ENCODE assay signal across 2 cellular contexts in the genomic region with DNA sequence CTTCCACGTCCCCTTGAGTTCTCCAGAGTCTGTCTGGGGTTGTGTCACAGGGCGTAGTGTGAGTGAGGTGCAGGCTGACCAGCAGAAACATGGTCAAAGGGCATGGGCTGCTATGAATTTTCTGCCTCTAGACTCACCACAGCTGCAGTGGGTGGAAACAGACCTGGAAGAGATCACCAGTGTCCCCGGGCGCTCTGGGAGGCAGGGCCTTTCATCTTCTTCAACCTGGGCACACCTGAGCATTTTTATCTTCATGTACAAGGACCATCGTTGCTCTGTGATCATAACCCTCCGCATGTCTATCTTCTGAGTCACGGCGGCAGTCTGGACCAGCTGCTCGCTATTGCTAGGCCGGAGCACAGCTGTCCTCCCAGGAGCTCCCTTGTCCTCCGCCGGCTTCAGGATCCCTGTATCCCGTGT.
A peak's percentile ranks its signal among the peaks of the same experiment; 100 is the strongest.
TF ChIP-seq lines count a peak whose summit lies in the region.

No MANE protein-coding gene starts in this region.

TF ChIP-seq in GM23338, 12 proteins besides CTCF, POLR2A, EP300 and RAD21:
- TF ChIP-seq, protein P1, sequence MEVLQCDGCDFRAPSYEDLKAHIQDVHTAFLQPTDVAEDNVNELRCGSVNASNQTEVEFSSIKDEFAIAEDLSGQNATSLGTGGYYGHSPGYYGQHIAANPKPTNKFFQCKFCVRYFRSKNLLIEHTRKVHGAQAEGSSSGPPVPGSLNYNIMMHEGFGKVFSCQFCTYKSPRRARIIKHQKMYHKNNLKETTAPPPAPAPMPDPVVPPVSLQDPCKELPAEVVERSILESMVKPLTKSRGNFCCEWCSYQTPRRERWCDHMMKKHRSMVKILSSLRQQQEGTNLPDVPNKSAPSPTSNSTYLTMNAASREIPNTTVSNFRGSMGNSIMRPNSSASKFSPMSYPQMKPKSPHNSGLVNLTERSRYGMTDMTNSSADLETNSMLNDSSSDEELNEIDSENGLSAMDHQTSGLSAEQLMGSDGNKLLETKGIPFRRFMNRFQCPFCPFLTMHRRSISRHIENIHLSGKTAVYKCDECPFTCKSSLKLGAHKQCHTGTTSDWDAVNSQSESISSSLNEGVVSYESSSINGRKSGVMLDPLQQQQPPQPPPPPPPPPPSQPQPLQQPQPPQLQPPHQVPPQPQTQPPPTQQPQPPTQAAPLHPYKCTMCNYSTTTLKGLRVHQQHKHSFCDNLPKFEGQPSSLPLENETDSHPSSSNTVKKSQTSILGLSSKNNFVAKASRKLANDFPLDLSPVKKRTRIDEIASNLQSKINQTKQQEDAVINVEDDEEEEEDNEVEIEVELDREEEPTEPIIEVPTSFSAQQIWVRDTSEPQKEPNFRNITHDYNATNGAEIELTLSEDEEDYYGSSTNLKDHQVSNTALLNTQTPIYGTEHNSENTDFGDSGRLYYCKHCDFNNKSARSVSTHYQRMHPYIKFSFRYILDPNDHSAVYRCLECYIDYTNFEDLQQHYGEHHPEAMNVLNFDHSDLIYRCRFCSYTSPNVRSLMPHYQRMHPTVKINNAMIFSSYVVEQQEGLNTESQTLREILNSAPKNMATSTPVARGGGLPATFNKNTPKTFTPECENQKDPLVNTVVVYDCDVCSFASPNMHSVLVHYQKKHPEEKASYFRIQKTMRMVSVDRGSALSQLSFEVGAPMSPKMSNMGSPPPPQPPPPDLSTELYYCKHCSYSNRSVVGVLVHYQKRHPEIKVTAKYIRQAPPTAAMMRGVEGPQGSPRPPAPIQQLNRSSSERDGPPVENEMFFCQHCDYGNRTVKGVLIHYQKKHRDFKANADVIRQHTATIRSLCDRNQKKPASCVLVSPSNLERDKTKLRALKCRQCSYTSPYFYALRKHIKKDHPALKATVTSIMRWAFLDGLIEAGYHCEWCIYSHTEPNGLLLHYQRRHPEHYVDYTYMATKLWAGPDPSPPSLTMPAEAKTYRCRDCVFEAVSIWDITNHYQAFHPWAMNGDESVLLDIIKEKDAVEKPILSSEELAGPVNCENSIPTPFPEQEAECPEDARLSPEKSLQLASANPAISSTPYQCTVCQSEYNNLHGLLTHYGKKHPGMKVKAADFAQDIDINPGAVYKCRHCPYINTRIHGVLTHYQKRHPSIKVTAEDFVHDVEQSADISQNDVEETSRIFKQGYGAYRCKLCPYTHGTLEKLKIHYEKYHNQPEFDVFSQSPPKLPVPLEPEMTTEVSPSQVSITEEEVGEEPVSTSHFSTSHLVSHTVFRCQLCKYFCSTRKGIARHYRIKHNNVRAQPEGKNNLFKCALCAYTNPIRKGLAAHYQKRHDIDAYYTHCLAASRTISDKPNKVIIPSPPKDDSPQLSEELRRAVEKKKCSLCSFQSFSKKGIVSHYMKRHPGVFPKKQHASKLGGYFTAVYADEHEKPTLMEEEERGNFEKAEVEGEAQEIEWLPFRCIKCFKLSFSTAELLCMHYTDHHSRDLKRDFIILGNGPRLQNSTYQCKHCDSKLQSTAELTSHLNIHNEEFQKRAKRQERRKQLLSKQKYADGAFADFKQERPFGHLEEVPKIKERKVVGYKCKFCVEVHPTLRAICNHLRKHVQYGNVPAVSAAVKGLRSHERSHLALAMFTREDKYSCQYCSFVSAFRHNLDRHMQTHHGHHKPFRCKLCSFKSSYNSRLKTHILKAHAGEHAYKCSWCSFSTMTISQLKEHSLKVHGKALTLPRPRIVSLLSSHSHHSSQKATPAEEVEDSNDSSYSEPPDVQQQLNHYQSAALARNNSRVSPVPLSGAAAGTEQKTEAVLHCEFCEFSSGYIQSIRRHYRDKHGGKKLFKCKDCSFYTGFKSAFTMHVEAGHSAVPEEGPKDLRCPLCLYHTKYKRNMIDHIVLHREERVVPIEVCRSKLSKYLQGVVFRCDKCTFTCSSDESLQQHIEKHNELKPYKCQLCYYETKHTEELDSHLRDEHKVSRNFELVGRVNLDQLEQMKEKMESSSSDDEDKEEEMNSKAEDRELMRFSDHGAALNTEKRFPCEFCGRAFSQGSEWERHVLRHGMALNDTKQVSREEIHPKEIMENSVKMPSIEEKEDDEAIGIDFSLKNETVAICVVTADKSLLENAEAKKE (CRISPR knock-in tag; IDR thresholded peaks at IDR 0.05) = no peak

TF ChIP-seq in HepG2, 621 proteins besides CTCF, POLR2A, EP300 and RAD21 (continues in another document):
- TF ChIP-seq ZNF674 (CRISPR knock-in tag; IDR thresholded peaks at IDR 0.05; ENCODE audit: low read depth) (no peak), PHB2 (IDR thresholded peaks at IDR 0.05; ENCODE audit: partially characterized antibody) (no peak), PHF8 (CRISPR knock-in tag; IDR thresholded peaks at IDR 0.05) (no peak), YY1 (IDR thresholded peaks at IDR 0.05; ENCODE audit: insufficient read depth, insufficient replicate concordance, low read depth, low read length) (no peak), CC2D1A (CRISPR knock-in tag; IDR thresholded peaks at IDR 0.05) (no peak), ZBTB38 (CRISPR knock-in tag; IDR thresholded peaks at IDR 0.05) (no peak), FOSL2 (CRISPR knock-in tag; IDR thresholded peaks at IDR 0.05) (peak; percentile 73), NFKBIZ (CRISPR knock-in tag; IDR thresholded peaks at IDR 0.05) (no peak), ZNF564 (CRISPR knock-in tag; IDR thresholded peaks at IDR 0.05) (no peak), ZFYVE20 (CRISPR knock-in tag; IDR thresholded peaks at IDR 0.05; ENCODE audit: borderline replicate concordance, low read depth) (no peak), ZNF350 (CRISPR knock-in tag; IDR thresholded peaks at IDR 0.05; ENCODE audit: borderline replicate concordance, low read depth) (no peak), POGZ (CRISPR knock-in tag; IDR thresholded peaks at IDR 0.05) (no peak), TEAD3 (CRISPR knock-in tag; optimal IDR thresholded peaks at IDR 0.05; ENCODE audit: borderline replicate concordance) (peak; percentile 57), KMT2B (CRISPR knock-in tag; IDR thresholded peaks at IDR 0.05) (no peak), EZH2 (conservative IDR thresholded peaks at IDR 0.05; ENCODE audit: low read depth, low read length) (no peak), ZNF335 (CRISPR knock-in tag; IDR thresholded peaks at IDR 0.05) (no peak), ZNF263 (CRISPR knock-in tag; IDR thresholded peaks at IDR 0.05) (peak; percentile 63; the same call in 1 of the 2 replicates), CAMTA2 (CRISPR knock-in tag; IDR thresholded peaks at IDR 0.05; ENCODE audit: borderline replicate concordance) (no peak), ZFP1 (CRISPR knock-in tag; IDR thresholded peaks at IDR 0.05) (no peak), NFKB2 (CRISPR knock-in tag; IDR thresholded peaks at IDR 0.05; ENCODE audit: borderline replicate concordance) (no peak), NCOR1 (IDR thresholded peaks at IDR 0.05; ENCODE audit: borderline replicate concordance, low read length) (no peak)
- TF ChIP-seq, protein P2, sequence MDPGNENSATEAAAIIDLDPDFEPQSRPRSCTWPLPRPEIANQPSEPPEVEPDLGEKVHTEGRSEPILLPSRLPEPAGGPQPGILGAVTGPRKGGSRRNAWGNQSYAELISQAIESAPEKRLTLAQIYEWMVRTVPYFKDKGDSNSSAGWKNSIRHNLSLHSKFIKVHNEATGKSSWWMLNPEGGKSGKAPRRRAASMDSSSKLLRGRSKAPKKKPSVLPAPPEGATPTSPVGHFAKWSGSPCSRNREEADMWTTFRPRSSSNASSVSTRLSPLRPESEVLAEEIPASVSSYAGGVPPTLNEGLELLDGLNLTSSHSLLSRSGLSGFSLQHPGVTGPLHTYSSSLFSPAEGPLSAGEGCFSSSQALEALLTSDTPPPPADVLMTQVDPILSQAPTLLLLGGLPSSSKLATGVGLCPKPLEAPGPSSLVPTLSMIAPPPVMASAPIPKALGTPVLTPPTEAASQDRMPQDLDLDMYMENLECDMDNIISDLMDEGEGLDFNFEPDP (CRISPR knock-in tag; conservative IDR thresholded peaks at IDR 0.05) = no peak
- TF ChIP-seq, protein P3, sequence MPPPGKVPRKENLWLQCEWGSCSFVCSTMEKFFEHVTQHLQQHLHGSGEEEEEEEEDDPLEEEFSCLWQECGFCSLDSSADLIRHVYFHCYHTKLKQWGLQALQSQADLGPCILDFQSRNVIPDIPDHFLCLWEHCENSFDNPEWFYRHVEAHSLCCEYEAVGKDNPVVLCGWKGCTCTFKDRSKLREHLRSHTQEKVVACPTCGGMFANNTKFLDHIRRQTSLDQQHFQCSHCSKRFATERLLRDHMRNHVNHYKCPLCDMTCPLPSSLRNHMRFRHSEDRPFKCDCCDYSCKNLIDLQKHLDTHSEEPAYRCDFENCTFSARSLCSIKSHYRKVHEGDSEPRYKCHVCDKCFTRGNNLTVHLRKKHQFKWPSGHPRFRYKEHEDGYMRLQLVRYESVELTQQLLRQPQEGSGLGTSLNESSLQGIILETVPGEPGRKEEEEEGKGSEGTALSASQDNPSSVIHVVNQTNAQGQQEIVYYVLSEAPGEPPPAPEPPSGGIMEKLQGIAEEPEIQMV (CRISPR knock-in tag; IDR thresholded peaks at IDR 0.05; ENCODE audit: low read depth) = no peak
- TF ChIP-seq, protein P4, sequence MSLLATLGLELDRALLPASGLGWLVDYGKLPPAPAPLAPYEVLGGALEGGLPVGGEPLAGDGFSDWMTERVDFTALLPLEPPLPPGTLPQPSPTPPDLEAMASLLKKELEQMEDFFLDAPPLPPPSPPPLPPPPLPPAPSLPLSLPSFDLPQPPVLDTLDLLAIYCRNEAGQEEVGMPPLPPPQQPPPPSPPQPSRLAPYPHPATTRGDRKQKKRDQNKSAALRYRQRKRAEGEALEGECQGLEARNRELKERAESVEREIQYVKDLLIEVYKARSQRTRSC (CRISPR knock-in tag; IDR thresholded peaks at IDR 0.05; ENCODE audit: low read depth) = no peak
- TF ChIP-seq, protein P5, sequence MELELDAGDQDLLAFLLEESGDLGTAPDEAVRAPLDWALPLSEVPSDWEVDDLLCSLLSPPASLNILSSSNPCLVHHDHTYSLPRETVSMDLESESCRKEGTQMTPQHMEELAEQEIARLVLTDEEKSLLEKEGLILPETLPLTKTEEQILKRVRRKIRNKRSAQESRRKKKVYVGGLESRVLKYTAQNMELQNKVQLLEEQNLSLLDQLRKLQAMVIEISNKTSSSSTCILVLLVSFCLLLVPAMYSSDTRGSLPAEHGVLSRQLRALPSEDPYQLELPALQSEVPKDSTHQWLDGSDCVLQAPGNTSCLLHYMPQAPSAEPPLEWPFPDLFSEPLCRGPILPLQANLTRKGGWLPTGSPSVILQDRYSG (CRISPR knock-in tag; IDR thresholded peaks at IDR 0.05) = no peak
- TF ChIP-seq, protein P6, sequence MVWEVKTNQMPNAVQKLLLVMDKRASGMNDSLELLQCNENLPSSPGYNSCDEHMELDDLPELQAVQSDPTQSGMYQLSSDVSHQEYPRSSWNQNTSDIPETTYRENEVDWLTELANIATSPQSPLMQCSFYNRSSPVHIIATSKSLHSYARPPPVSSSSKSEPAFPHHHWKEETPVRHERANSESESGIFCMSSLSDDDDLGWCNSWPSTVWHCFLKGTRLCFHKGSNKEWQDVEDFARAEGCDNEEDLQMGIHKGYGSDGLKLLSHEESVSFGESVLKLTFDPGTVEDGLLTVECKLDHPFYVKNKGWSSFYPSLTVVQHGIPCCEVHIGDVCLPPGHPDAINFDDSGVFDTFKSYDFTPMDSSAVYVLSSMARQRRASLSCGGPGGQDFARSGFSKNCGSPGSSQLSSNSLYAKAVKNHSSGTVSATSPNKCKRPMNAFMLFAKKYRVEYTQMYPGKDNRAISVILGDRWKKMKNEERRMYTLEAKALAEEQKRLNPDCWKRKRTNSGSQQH (CRISPR knock-in tag; IDR thresholded peaks at IDR 0.05; ENCODE audit: low read depth) = no peak
- TF ChIP-seq, protein P7, sequence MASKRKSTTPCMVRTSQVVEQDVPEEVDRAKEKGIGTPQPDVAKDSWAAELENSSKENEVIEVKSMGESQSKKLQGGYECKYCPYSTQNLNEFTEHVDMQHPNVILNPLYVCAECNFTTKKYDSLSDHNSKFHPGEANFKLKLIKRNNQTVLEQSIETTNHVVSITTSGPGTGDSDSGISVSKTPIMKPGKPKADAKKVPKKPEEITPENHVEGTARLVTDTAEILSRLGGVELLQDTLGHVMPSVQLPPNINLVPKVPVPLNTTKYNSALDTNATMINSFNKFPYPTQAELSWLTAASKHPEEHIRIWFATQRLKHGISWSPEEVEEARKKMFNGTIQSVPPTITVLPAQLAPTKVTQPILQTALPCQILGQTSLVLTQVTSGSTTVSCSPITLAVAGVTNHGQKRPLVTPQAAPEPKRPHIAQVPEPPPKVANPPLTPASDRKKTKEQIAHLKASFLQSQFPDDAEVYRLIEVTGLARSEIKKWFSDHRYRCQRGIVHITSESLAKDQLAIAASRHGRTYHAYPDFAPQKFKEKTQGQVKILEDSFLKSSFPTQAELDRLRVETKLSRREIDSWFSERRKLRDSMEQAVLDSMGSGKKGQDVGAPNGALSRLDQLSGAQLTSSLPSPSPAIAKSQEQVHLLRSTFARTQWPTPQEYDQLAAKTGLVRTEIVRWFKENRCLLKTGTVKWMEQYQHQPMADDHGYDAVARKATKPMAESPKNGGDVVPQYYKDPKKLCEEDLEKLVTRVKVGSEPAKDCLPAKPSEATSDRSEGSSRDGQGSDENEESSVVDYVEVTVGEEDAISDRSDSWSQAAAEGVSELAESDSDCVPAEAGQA (IDR thresholded peaks at IDR 0.05; ENCODE audit: low read depth) = no peak
- TF ChIP-seq, protein P7 (CRISPR knock-in tag; IDR thresholded peaks at IDR 0.05; ENCODE audit: borderline replicate concordance) = no peak
- TF ChIP-seq, protein P8, sequence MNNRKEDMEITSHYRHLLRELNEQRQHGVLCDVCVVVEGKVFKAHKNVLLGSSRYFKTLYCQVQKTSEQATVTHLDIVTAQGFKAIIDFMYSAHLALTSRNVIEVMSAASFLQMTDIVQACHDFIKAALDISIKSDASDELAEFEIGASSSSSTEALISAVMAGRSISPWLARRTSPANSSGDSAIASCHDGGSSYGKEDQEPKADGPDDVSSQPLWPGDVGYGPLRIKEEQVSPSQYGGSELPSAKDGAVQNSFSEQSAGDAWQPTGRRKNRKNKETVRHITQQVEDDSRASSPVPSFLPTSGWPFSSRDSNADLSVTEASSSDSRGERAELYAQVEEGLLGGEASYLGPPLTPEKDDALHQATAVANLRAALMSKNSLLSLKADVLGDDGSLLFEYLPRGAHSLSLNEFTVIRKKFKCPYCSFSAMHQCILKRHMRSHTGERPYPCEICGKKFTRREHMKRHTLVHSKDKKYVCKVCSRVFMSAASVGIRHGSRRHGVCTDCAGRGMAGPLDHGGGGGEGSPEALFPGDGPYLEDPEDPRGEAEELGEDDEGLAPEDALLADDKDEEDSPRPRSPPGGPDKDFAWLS (CRISPR knock-in tag; IDR thresholded peaks at IDR 0.05; ENCODE audit: borderline replicate concordance) = no peak
